Comparison of ENCODE assay signal across 8 cellular contexts in genomic region chr15:34039180-34039486, GRCh38. TPM values are rescaled to one million over a fixed set of nuclear protein-coding genes. Genes with fewer than 3 reads are reported as not detected.
A peak's percentile ranks its signal among the peaks of the same experiment; 100 is the strongest.
DNase-seq lines count a peak whose midpoint lies in the region; ATAC-seq and TF ChIP-seq lines count a peak whose summit lies in the region.

Gene AVEN (minus strand): TSS chr15:34039204. CDS start chr15:34039046, 158 bp downstream.

- no peaks in the 10 kb centered on the region for H3K9me3 ChIP-seq in WERI-Rb-1 (ENCODE audit: severe bottlenecking)

- TF ChIP-seq CTCF in WERI-Rb-1 (IDR thresholded peaks at IDR 0.05; ENCODE audit: low read depth, low read length) = no peak

- H3K27me3 ChIP-seq in WERI-Rb-1 (ENCODE audit: insufficient read depth, low read depth, severe bottlenecking) (no peaks in the 10 kb centered on the region), rectal smooth muscle tissue (ENCODE audit: control insufficient read depth, insufficient read depth, low read length) (no peaks in the 10 kb centered on the region)

- H3K27ac ChIP-seq in WERI-Rb-1 (peak within 1 kb of the TSS; percentile 78), rectal smooth muscle tissue (ENCODE audit: low read depth, low read length) (peak within 1 kb of the TSS; percentile 88)

- H3K4me3 ChIP-seq in WERI-Rb-1 (ENCODE audit: low read depth, low read length) (peak within 1 kb of the TSS; percentile 90), rectal smooth muscle tissue (ENCODE audit: low read length) (peak within 1 kb of the TSS; percentile 93)

- DNase-seq in WERI-Rb-1 (no peak), Right ventricle myocardium inferior (ENCODE audit: missing footprints) (no peak), RKO (ENCODE audit: low spot score) (no peak), NCI-H187 treated with DMSO at 0.1 percent for 48 hours (lab: John Stamatoyannopoulos, UW) (no peak)

- peaks cover 11% of the 10 kb centered on the region for H3K4me1 ChIP-seq in rectal smooth muscle tissue (ENCODE audit: control insufficient read depth, insufficient read depth, low read length)

- intact Hi-C loops in Right ventricle myocardium inferior (cut with DNase I) = no loop called here

- H3K9ac ChIP-seq in rectal smooth muscle tissue (ENCODE audit: low read length) = peak within 1 kb of the TSS; percentile 61

- ATAC-seq in GM18517 (IDR thresholded peaks at IDR 0.05; ENCODE audit: unreplicated experiment) = peak; percentile 1
- no peak for ATAC-seq in Right ventricle myocardium inferior
- ATAC-seq in GM21528 (IDR thresholded peaks at IDR 0.05; ENCODE audit: low FRiP score, unreplicated experiment) = no peak
- no peak for ATAC-seq in HG02678 (IDR thresholded peaks at IDR 0.05; ENCODE audit: unreplicated experiment)

- no peaks in the 10 kb centered on the region for H3K36me3 ChIP-seq in WERI-Rb-1
- no peaks in the 10 kb centered on the region for H3K36me3 ChIP-seq in rectal smooth muscle tissue (ENCODE audit: control insufficient read depth, insufficient read depth, low read length)

RNA-seq across cellular contexts. Expression of gene AVEN, which starts in this region (rescaled TPM):
- total RNA-seq in Right ventricle myocardium inferior = 29.0 TPM
